In genomic region chr6:142927274-142927586, GRCh38 we compare ENCODE assay signal across 1 cellular context.
TF ChIP-seq lines count a peak whose summit lies in the region.

No MANE protein-coding gene starts in this region.

TF ChIP-seq in WTC11, 78 proteins besides CTCF, POLR2A, EP300 and RAD21 (continued from another document):
- TF ChIP-seq, protein P1, sequence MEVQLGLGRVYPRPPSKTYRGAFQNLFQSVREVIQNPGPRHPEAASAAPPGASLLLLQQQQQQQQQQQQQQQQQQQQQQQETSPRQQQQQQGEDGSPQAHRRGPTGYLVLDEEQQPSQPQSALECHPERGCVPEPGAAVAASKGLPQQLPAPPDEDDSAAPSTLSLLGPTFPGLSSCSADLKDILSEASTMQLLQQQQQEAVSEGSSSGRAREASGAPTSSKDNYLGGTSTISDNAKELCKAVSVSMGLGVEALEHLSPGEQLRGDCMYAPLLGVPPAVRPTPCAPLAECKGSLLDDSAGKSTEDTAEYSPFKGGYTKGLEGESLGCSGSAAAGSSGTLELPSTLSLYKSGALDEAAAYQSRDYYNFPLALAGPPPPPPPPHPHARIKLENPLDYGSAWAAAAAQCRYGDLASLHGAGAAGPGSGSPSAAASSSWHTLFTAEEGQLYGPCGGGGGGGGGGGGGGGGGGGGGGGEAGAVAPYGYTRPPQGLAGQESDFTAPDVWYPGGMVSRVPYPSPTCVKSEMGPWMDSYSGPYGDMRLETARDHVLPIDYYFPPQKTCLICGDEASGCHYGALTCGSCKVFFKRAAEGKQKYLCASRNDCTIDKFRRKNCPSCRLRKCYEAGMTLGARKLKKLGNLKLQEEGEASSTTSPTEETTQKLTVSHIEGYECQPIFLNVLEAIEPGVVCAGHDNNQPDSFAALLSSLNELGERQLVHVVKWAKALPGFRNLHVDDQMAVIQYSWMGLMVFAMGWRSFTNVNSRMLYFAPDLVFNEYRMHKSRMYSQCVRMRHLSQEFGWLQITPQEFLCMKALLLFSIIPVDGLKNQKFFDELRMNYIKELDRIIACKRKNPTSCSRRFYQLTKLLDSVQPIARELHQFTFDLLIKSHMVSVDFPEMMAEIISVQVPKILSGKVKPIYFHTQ (CRISPR knock-in tag; IDR thresholded peaks at IDR 0.05): no peak
- TF ChIP-seq NR1H2 (CRISPR knock-in tag; IDR thresholded peaks at IDR 0.05) (no peak), ZNF423 (CRISPR knock-in tag; IDR thresholded peaks at IDR 0.05) (no peak), KAT7 (CRISPR knock-in tag; IDR thresholded peaks at IDR 0.05; ENCODE audit: borderline replicate concordance) (no peak), MYBL2 (CRISPR knock-in tag; IDR thresholded peaks at IDR 0.05) (no peak), FOXJ3 (CRISPR knock-in tag; IDR thresholded peaks at IDR 0.05; ENCODE audit: borderline replicate concordance) (no peak), ETV6 (CRISPR knock-in tag; IDR thresholded peaks at IDR 0.05) (no peak), SMAD4 (CRISPR knock-in tag; IDR thresholded peaks at IDR 0.05) (no peak), ZNF263 (CRISPR knock-in tag; IDR thresholded peaks at IDR 0.05; ENCODE audit: low read depth) (no peak), GTF2I (CRISPR knock-in tag; conservative IDR thresholded peaks at IDR 0.05) (no peak), RORB (CRISPR knock-in tag; IDR thresholded peaks at IDR 0.05) (no peak), EMX1 (CRISPR knock-in tag; IDR thresholded peaks at IDR 0.05) (no peak)
- TF ChIP-seq, protein P2, sequence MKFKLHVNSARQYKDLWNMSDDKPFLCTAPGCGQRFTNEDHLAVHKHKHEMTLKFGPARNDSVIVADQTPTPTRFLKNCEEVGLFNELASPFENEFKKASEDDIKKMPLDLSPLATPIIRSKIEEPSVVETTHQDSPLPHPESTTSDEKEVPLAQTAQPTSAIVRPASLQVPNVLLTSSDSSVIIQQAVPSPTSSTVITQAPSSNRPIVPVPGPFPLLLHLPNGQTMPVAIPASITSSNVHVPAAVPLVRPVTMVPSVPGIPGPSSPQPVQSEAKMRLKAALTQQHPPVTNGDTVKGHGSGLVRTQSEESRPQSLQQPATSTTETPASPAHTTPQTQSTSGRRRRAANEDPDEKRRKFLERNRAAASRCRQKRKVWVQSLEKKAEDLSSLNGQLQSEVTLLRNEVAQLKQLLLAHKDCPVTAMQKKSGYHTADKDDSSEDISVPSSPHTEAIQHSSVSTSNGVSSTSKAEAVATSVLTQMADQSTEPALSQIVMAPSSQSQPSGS (CRISPR knock-in tag; IDR thresholded peaks at IDR 0.05; ENCODE audit: borderline replicate concordance, low read depth): no peak
- TF ChIP-seq, protein P3, sequence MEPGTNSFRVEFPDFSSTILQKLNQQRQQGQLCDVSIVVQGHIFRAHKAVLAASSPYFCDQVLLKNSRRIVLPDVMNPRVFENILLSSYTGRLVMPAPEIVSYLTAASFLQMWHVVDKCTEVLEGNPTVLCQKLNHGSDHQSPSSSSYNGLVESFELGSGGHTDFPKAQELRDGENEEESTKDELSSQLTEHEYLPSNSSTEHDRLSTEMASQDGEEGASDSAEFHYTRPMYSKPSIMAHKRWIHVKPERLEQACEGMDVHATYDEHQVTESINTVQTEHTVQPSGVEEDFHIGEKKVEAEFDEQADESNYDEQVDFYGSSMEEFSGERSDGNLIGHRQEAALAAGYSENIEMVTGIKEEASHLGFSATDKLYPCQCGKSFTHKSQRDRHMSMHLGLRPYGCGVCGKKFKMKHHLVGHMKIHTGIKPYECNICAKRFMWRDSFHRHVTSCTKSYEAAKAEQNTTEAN (CRISPR knock-in tag; IDR thresholded peaks at IDR 0.05): no peak
- TF ChIP-seq, protein P4, sequence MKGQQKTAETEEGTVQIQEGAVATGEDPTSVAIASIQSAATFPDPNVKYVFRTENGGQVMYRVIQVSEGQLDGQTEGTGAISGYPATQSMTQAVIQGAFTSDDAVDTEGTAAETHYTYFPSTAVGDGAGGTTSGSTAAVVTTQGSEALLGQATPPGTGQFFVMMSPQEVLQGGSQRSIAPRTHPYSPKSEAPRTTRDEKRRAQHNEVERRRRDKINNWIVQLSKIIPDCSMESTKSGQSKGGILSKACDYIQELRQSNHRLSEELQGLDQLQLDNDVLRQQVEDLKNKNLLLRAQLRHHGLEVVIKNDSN (CRISPR knock-in tag; IDR thresholded peaks at IDR 0.05): no peak
